Comparison of ENCODE assay signal across 15 cellular contexts in the genomic region with DNA sequence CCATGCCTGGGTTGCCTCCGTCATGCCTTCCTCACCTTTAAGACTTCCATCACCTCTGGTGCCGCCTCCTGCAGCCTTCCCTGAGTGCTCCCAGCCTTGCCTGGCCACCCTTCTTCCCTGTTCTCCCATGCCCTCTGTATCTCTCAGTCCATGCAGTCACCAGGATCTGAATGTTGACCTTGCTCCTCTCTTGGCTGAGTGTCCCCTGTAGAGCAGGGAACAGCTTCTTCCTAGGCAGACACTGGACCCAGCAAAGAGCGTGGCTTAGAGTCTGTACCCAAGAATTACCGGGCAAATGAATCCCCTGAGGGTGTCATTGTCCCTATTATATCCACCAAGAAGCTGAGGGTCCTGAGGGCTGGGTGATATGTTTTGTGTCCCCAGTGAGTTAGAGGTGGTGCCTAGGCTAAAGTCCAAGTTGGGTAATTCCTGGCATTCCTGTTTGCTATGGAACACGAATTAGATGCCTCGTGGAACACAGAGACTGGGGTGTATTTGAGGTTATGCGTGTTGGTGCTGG.
DNase-seq lines count a peak whose midpoint lies in the region; ATAC-seq, FAIRE-seq and TF ChIP-seq lines count a peak whose summit lies in the region.
"Had no signal": no experiment of that assay in that cellular context is flagged by ENCODE, and none has a peak within 500 bp of the region (broad histone marks: within the 10 kb centered on the region; RNA-seq: fewer than 3 reads in every experiment).

No MANE protein-coding gene starts in this region.

- TF ChIP-seq EP300 in HepG2 (IDR thresholded peaks at IDR 0.05; ENCODE audit: low read depth in 2 of 2, low read length in 2 of 2) (peak in 1 of 2 experiments; percentile 66; a peak in 1 of 4 replicates), HepG2 (CRISPR knock-in tag; IDR thresholded peaks at IDR 0.05; ENCODE audit: borderline replicate concordance) (no peak)

- ATAC-seq in HepG2 = peak; percentile 73

- H3K4me3 ChIP-seq in coronary artery (no peak overlapping the region), HepG2 (replicated peaks in 1 of 3; ENCODE audit: insufficient read depth in 1 of 3, low read depth in 2 of 3, low read length in 3 of 3) (no peak overlapping the region), neural progenitor cell (no peak overlapping the region)
- H3K4me3 ChIP-seq in CD4-positive, alpha-beta memory T cell (ENCODE audit: low read length in 2 of 2) = no peak overlapping the region
- H3K4me3 ChIP-seq: HAP-1 had no signal

- no peaks in the 10 kb centered on the region for H3K9me3 Mint-ChIP-seq in neural progenitor cell
- peaks cover 0 to 5% (median 0%) of the 10 kb centered on the region in 8 donors for H3K9me3 Mint-ChIP-seq in CD4-positive, alpha-beta memory T cell

- peak; percentile 17 for DNase-seq in HuH-7 (ENCODE audit: low spot score)
- DNase-seq in coronary artery (ENCODE audit: low spot score) = peak; percentile 55
- peak; percentile 83 for DNase-seq in HepG2 (ENCODE audit: low spot score)
- DNase-seq in neural progenitor cell (ENCODE audit: low spot score) = no peak
- DNase-seq in CD4-positive, alpha-beta memory T cell = no peak
- no peak for DNase-seq in activated CD4-positive, CD25-positive, alpha-beta regulatory T cell treated with anti-CD3 and anti-CD28 coated beads, Interleukin-2, amount 50 U/mL, for 72 hours
- DNase-seq in medulla oblongata (ENCODE audit: extremely low spot score) = no peak
- DNase-seq: BE2C; CD8-positive, alpha-beta memory T cell; DMS79; GOT3 had no signal

- CTCF ChIA-PET in HepG2 (lab: Yijun Ruan, JAX; ENCODE audit: low intra/inter-chr PET ratio, low total read pairs) = no interaction called here
- CTCF ChIA-PET in CD4-positive, alpha-beta memory T cell (lab: Charles Lee; ENCODE audit: partially characterized antibody) = no interaction called here

- H3K9me3 ChIP-seq in HepG2 (ENCODE audit: low read length) = no peaks in the 10 kb centered on the region
- no peaks in the 10 kb centered on the region for H3K9me3 ChIP-seq in neural progenitor cell (ENCODE audit: low read depth)
- H3K9me3 ChIP-seq in CD4-positive, alpha-beta memory T cell (ENCODE audit: control insufficient read depth in 1 of 2, low read length in 2 of 2) = no peaks in the 10 kb centered on the region
- H3K9me3 ChIP-seq: BE2C, HAP-1 had no signal

- peak overlapping the region; percentile 30 for H3K27ac Mint-ChIP-seq in neural progenitor cell
- H3K27ac Mint-ChIP-seq in CD4-positive, alpha-beta memory T cell = no peak overlapping the region

- no peak overlapping the region for H2AFZ ChIP-seq in HepG2 (ENCODE audit: low read length)
- no peak overlapping the region for H2AFZ ChIP-seq in neural progenitor cell (replicated peaks)

- no peak for TF ChIP-seq CTCF in coronary artery (IDR thresholded peaks at IDR 0.05)
- TF ChIP-seq CTCF in HepG2 (CRISPR knock-in tag; IDR thresholded peaks at IDR 0.05) = no peak
- no peak for TF ChIP-seq CTCF in neural progenitor cell (IDR thresholded peaks at IDR 0.05)

- no peaks in the 10 kb centered on the region for H3K27me3 ChIP-seq in HepG2 (ENCODE audit: control insufficient read depth in 1 of 2, insufficient read depth in 2 of 2, low read length in 2 of 2)
- no peaks in the 10 kb centered on the region for H3K27me3 ChIP-seq in neural progenitor cell
- H3K27me3 ChIP-seq in CD4-positive, alpha-beta memory T cell (ENCODE audit: insufficient read depth, low read length) = peaks cover 5% of the 10 kb centered on the region
- H3K27me3 ChIP-seq: BE2C had no signal

- H3K4me2 ChIP-seq in HepG2 (ENCODE audit: low read depth, low read length) (peak overlapping the region; percentile 75), neural progenitor cell (no peak overlapping the region)

- peak overlapping the region; percentile 38; the same call in 1 of the 2 replicates for H3K9ac ChIP-seq in HepG2 (ENCODE audit: insufficient read depth, low read depth, low read length)
- H3K9ac ChIP-seq in neural progenitor cell = no peak overlapping the region

- no peaks in the 10 kb centered on the region for H4K20me1 ChIP-seq in HepG2 (ENCODE audit: insufficient read depth, low read length)
- H4K20me1 ChIP-seq in neural progenitor cell (ENCODE audit: low read depth) = no peaks in the 10 kb centered on the region

- H3K36me3 Mint-ChIP-seq in neural progenitor cell = no peaks in the 10 kb centered on the region
- no peaks in the 10 kb centered on the region for H3K36me3 Mint-ChIP-seq in CD4-positive, alpha-beta memory T cell
- H3K36me3 Mint-ChIP-seq: CD8-positive, alpha-beta memory T cell had no signal

- no peak overlapping the region for H3K27ac ChIP-seq in coronary artery
- peak overlapping the region; percentile 68 for H3K27ac ChIP-seq in HepG2 (ENCODE audit: extremely low read length, insufficient read depth, low read length)
- no peak overlapping the region for H3K27ac ChIP-seq in neural progenitor cell
- H3K27ac ChIP-seq in CD4-positive, alpha-beta memory T cell (ENCODE audit: low read depth, low read length) = no peak overlapping the region
- H3K27ac ChIP-seq: C4-2B had no signal

- intact Hi-C loops in HepG2 (cut with micrococcal nuclease; ENCODE audit: unreplicated experiment) = no loop called here
- intact Hi-C loops in CD4-positive, alpha-beta memory T cell (cut with micrococcal nuclease) = no loop called here

- H3K4me1 ChIP-seq in HepG2 (ENCODE audit: insufficient read depth, low read length) = peaks cover 72% of the 10 kb centered on the region
- H3K4me1 ChIP-seq in neural progenitor cell = peaks cover 12% of the 10 kb centered on the region
- H3K4me1 ChIP-seq in CD4-positive, alpha-beta memory T cell (ENCODE audit: insufficient read depth, low read length) = no peaks in the 10 kb centered on the region
- H3K4me1 ChIP-seq: BE2C, HAP-1 had no signal

- H3F3A ChIP-seq in neural progenitor cell (ENCODE audit: low read depth) = no peaks in the 10 kb centered on the region

- no TSS peak for BruUV-seq in HepG2 (replicated peaks; lab: Mats Ljungman, UMichigan)

- POLR2A ChIA-PET in HepG2 (lab: Yijun Ruan, JAX) = interaction anchor here (0.6 to 2.9 kb wide), 5 partner anchors 10 to 81 kb away, joined by 3 to 10 read pairs (median 5); no protein-coding TSS in a partner anchor
- POLR2A ChIA-PET in CD4-positive, alpha-beta memory T cell (lab: Charles Lee; ENCODE audit: partially characterized antibody) = no interaction called here

- peaks cover 7% of the 10 kb centered on the region for H3K27me3 Mint-ChIP-seq in neural progenitor cell (ENCODE audit: insufficient read depth, low read depth)
- H3K27me3 Mint-ChIP-seq in CD4-positive, alpha-beta memory T cell = peaks cover 7 to 19% of the 10 kb centered on the region in 2 donors

- no peak for TF ChIP-seq RAD21 in HepG2 (CRISPR knock-in tag; IDR thresholded peaks at IDR 0.05)

- H3K36me3 ChIP-seq in HepG2 (replicated peaks in 1 of 2; ENCODE audit: control insufficient read depth in 1 of 2, insufficient read depth in 2 of 2, low read length in 2 of 2) (no peaks in the 10 kb centered on the region), neural progenitor cell (no peaks in the 10 kb centered on the region)
- no peaks in the 10 kb centered on the region for H3K36me3 ChIP-seq in CD4-positive, alpha-beta memory T cell (ENCODE audit: insufficient read depth, low read length)
- H3K36me3 ChIP-seq: BE2C, HAP-1 had no signal

- FAIRE-seq in HepG2 (lab: Jason Lieb, UNC) = peak; percentile 91
- FAIRE-seq: A204.1, GM12891 had no signal

- 43% methylated on average over 7 of the region's 7 CpGs for WGBS in HepG2 (ENCODE audit: low lambda C conversion rate)

- H3K79me2 ChIP-seq in HepG2 (ENCODE audit: insufficient read depth, low read length) = no peaks in the 10 kb centered on the region
- no peaks in the 10 kb centered on the region for H3K79me2 ChIP-seq in neural progenitor cell (ENCODE audit: low read depth)

- in situ Hi-C loops in HepG2 (cut with HindIII; ENCODE audit: extremely low pct_ligation_motif_present, low pct_unique_long_range_greater_than_20kb) = no loop called here

- H3K4me3 Mint-ChIP-seq in neural progenitor cell = no peak overlapping the region
- no peak overlapping the region for H3K4me3 Mint-ChIP-seq in CD4-positive, alpha-beta memory T cell
- H3K4me3 Mint-ChIP-seq: CD8-positive, alpha-beta memory T cell had no signal

- H3K4me1 Mint-ChIP-seq in neural progenitor cell = peaks cover 62% of the 10 kb centered on the region
- peaks cover 0 to 4% (median 2%) of the 10 kb centered on the region in 4 donors for H3K4me1 Mint-ChIP-seq in CD4-positive, alpha-beta memory T cell
- H3K4me1 Mint-ChIP-seq: CD8-positive, alpha-beta memory T cell had no signal

- TF ChIP-seq POLR2A in HepG2 (IDR thresholded peaks at IDR 0.05; ENCODE audit: insufficient read depth in 1 of 2, low read depth in 2 of 2, low read length in 2 of 2) = no peak

TF ChIP-seq in HepG2, 621 proteins besides CTCF, POLR2A, EP300 and RAD21 (continues in another document):
- TF ChIP-seq PHB2 (IDR thresholded peaks at IDR 0.05; ENCODE audit: partially characterized antibody) (no peak), SKI (IDR thresholded peaks at IDR 0.05; ENCODE audit: partially characterized antibody) (no peak), FOXJ3 (CRISPR knock-in tag; IDR thresholded peaks at IDR 0.05; ENCODE audit: borderline replicate concordance) (no peak), CHD2 (IDR thresholded peaks at IDR 0.05; ENCODE audit: low read depth, low read length) (no peak), RBM22 (optimal IDR thresholded peaks at IDR 0.05; ENCODE audit: low read length) (no peak), GATAD1 (CRISPR knock-in tag; IDR thresholded peaks at IDR 0.05) (peak; percentile 62; the same call in 1 of the 2 replicates), FOXK1 (CRISPR knock-in tag; IDR thresholded peaks at IDR 0.05; ENCODE audit: borderline replicate concordance, low read depth) (peak; percentile 50; the same call in 1 of the 2 replicates), ZNF557 (CRISPR knock-in tag; IDR thresholded peaks at IDR 0.05) (no peak)
- TF ChIP-seq, protein P1, sequence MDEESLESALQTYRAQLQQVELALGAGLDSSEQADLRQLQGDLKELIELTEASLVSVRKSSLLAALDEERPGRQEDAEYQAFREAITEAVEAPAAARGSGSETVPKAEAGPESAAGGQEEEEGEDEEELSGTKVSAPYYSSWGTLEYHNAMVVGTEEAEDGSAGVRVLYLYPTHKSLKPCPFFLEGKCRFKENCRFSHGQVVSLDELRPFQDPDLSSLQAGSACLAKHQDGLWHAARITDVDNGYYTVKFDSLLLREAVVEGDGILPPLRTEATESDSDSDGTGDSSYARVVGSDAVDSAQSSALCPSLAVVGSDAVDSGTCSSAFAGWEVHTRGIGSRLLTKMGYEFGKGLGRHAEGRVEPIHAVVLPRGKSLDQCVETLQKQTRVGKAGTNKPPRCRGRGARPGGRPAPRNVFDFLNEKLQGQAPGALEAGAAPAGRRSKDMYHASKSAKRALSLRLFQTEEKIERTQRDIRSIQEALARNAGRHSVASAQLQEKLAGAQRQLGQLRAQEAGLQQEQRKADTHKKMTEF (CRISPR knock-in tag; IDR thresholded peaks at IDR 0.05) = peak; percentile 64

Comparison
In these comparisons a context has a peak if more than half of its experiments do, and no peak if none do; other contexts are left out.
1. DNase-seq: peak in HuH-7 (single experiment), coronary artery (single experiment) and HepG2 (single experiment); none in neural progenitor cell (single experiment), CD4-positive, alpha-beta memory T cell (0 of 5), activated CD4-positive, CD25-positive, alpha-beta regulatory T cell treated with anti-CD3 and anti-CD28 coated beads, Interleukin-2, amount 50 U/mL, for 72 hours (single experiment) and medulla oblongata (single experiment).